In the genomic region with DNA sequence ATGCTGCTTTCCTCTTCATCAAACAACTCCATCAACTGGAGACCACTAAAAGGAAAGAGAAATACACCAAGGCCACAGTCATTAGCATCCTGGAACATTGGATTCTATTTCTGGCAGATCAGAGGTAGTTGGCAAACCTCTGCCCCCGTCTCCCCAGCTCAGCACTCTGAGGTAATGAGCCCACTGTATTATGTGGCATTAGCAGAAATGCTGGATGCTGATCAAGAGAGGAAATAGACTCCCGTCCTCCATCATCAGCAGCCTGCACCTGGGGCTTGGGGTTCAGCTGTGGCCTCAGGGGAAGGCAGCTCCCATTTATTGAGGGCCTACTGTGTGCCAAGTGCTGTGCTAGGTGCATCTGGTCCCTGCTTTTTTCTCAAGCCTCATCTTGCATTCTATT, we compare ENCODE assay signal across 29 cellular contexts. TPM values are rescaled to one million over a fixed set of nuclear protein-coding genes. Genes with fewer than 3 reads are reported as not detected.
"Had no signal": no experiment of that assay in that cellular context is flagged by ENCODE, and none has a peak within 500 bp of the region (broad histone marks: within the 10 kb centered on the region; RNA-seq: fewer than 3 reads in every experiment).

No MANE protein-coding gene starts in this region.

- H3K4me3 ChIP-seq: lower lobe of right lung, neural progenitor cell, psoas muscle, right lobe of liver, smooth muscle cell, stomach, testis, thyroid gland, transverse colon, upper lobe of left lung, vagina had no signal

- H3K4me1 ChIP-seq: neural progenitor cell, parathyroid adenoma, testis, thyroid gland, vagina had no signal

- H3K9me3 ChIP-seq: neutrophil, right lobe of liver, testis, thyroid gland, transverse colon, upper lobe of left lung, vagina had no signal

- H2AFZ ChIP-seq: neural progenitor cell, parathyroid adenoma had no signal

- H3K9ac ChIP-seq: neural progenitor cell, parathyroid adenoma had no signal

- H3K36me3 ChIP-seq: lower lobe of right lung, neural progenitor cell, neutrophil, right lobe of liver, stomach, thyroid gland, transverse colon, upper lobe of left lung, vagina had no signal

- ATAC-seq: left lobe of liver; lower lobe of right lung; natural killer cell; psoas muscle; right lobe of liver; stimulated activated naive B cell treated with anti-CD40 and anti-IgM and Interleukin-4, amounts not matched to agents 10 μg/mL and 1 μg/mL and 100 μg/mL, for 72 hours; stimulated activated naive CD8-positive, alpha-beta T cell treated with anti-CD3 and anti-CD28 coated beads, Interleukin-15, Interleukin-2, amounts not matched to agents 100 U/mL and 50 U/mL, for 24 hours had no signal

- H3K4me2 ChIP-seq: neural progenitor cell, smooth muscle cell had no signal

- DNase-seq: hippocampal formation; kidney glomerular epithelial cell; left cardiac atrium; lower lobe of right lung; mammary epithelial cell; mesendoderm; naive B cell; natural killer cell; nephron progenitor cell; occipital lobe; psoas muscle; right lobe of liver; stimulated activated CD4-positive, alpha-beta T cell treated with anti-CD3 and anti-CD28 coated beads, Interleukin-1b, Interleukin-23, amount 100 ng/mL, for 48 hours; stimulated activated CD4-positive, alpha-beta T cell treated with anti-CD3 and anti-CD28 coated beads, Interleukin-4, amount 100 ng/mL, for 1 hour; stimulated activated naive B cell treated with anti-CD40 and anti-IgM and Interleukin-4, amounts not matched to agents 10 μg/mL and 1 μg/mL and 100 μg/mL, for 72 hours; stimulated activated naive CD8-positive, alpha-beta T cell treated with anti-CD3 and anti-CD28 coated beads, Interleukin-15, Interleukin-2, amounts not matched to agents 100 U/mL and 50 U/mL, for 24 hours; stomach; testis; thyroid gland; transverse colon; upper lobe of left lung had no signal

- H3K27ac ChIP-seq: lower lobe of right lung, neural progenitor cell, neutrophil, parathyroid adenoma, psoas muscle, right lobe of liver, stomach, testis, thyroid gland, transverse colon, upper lobe of left lung, vagina had no signal

- H3K27me3 ChIP-seq: neural progenitor cell, right lobe of liver, stomach, testis, thyroid gland, transverse colon, upper lobe of left lung, vagina had no signal

RNA-seq across cellular contexts. Expression of a gene that starts 8.9 kb away (rescaled TPM):
- total RNA-seq: left lobe of liver, mesothelial cell of epicardium, osteocyte had no signal
- polyA plus RNA-seq: smooth muscle cell had no signal
